In genomic region chr4:148749403-148749802, GRCh38 we compare ENCODE assay signal across 15 cellular contexts.
A peak's percentile ranks its signal among the peaks of the same experiment; 100 is the strongest.
DNase-seq lines count a peak whose midpoint lies in the region; ATAC-seq and TF ChIP-seq lines count a peak whose summit lies in the region.
"Had no signal": no experiment of that assay in that cellular context is flagged by ENCODE, and none has a peak within 500 bp of the region (broad histone marks: within the 10 kb centered on the region; RNA-seq: fewer than 3 reads in every experiment).

No MANE protein-coding gene starts in this region.

- no peak overlapping the region for H3K4me3 ChIP-seq in epithelial cell of esophagus (ENCODE audit: low read length)
- H3K4me3 ChIP-seq in kidney epithelial cell (ENCODE audit: low read depth, low read length) = no peak overlapping the region
- H3K4me3 ChIP-seq: HAP-1, SJCRH30 had no signal

- TF ChIP-seq CTCF in epithelial cell of esophagus (IDR thresholded peaks at IDR 0.05; ENCODE audit: insufficient read depth, low read depth, low read length, missing control alignments) (no peak), kidney epithelial cell (IDR thresholded peaks at IDR 0.05; ENCODE audit: insufficient read depth, low read length, poor library complexity, severe bottlenecking) (no peak)

- H3K36me3 ChIP-seq in kidney epithelial cell (ENCODE audit: control insufficient read depth, insufficient read depth, low read length) = no peaks in the 10 kb centered on the region
- H3K36me3 ChIP-seq: HAP-1, SJCRH30 had no signal

- no peaks in the 10 kb centered on the region for H3K27me3 ChIP-seq in kidney epithelial cell (ENCODE audit: control insufficient read depth, insufficient read depth, low read length)
- H3K27me3 ChIP-seq: SJCRH30 had no signal

- DNase-seq in DMS53 (lab: John Stamatoyannopoulos, UW) (peak; percentile 30), DMS53 treated with DMSO at 0.1 percent for 48 hours (lab: John Stamatoyannopoulos, UW; ENCODE audit: unreplicated experiment) (no peak), epithelial cell of esophagus (ENCODE audit: low read depth) (peak; percentile 90), kidney epithelial cell (ENCODE audit: low read depth) (peak; percentile 12), SHP77 treated with DMSO at 0.1 percent for 48 hours (lab: John Stamatoyannopoulos, UW) (no peak), NCI-H1105 (lab: John Stamatoyannopoulos, UW) (no peak)
- no peak for DNase-seq in activated effector memory CD4-positive, alpha-beta T cell treated with anti-CD3 and anti-CD28 coated beads, Interleukin-2, amount 50 U/mL, for 16 hours
- DNase-seq: GF-D8, NCI-H1417, NCI-H187 treated with DMSO at 0.1 percent for 48 hours, NCI-H2227 treated with DMSO at 0.1 percent for 48 hours, NCI-H524, SJCRH30 had no signal

- no peak for ATAC-seq in HG03175 (IDR thresholded peaks at IDR 0.05; ENCODE audit: unreplicated experiment)

Comparison
In these comparisons a context has a peak if more than half of its experiments do, and no peak if none do; other contexts are left out.
1. DNase-seq: peak in DMS53 (single experiment), epithelial cell of esophagus (single experiment) and kidney epithelial cell (single experiment); none in DMS53 treated with DMSO at 0.1 percent for 48 hours (single experiment), activated effector memory CD4-positive, alpha-beta T cell treated with anti-CD3 and anti-CD28 coated beads, Interleukin-2, amount 50 U/mL, for 16 hours (single experiment), SHP77 treated with DMSO at 0.1 percent for 48 hours (single experiment) and NCI-H1105 (single experiment).